ENCODE assay signal across 9 cellular contexts in genomic region chr10:97685395-97685958, GRCh38. TPM values are rescaled to one million over a fixed set of nuclear protein-coding genes. Genes with fewer than 3 reads are reported as not detected.
DNase-seq lines count a peak whose midpoint lies in the region; ATAC-seq, FAIRE-seq and TF ChIP-seq lines count a peak whose summit lies in the region.
"Had no signal": no experiment of that assay in that cellular context is flagged by ENCODE, and none has a peak within 500 bp of the region (broad histone marks: within the 10 kb centered on the region; RNA-seq: fewer than 3 reads in every experiment).

No MANE protein-coding gene starts in this region.

- no peaks in the 10 kb centered on the region for H3K9me3 ChIP-seq in right lobe of liver
- no peaks in the 10 kb centered on the region for H3K9me3 ChIP-seq in OCI-LY7 (ENCODE audit: low read length)

- H3K4me1 Mint-ChIP-seq in natural killer cell: peaks cover 9 to 18% of the 10 kb centered on the region in 2 donors
- H3K4me1 Mint-ChIP-seq in natural killer cell treated with Interleukin-12 subunit alpha and Interleukin-12 subunit beta and Interleukin-15 and Interleukin-18, amount 100 ng/mL, for 72 hours (ENCODE audit: low read depth in 2 of 2): peaks cover 9 to 10% of the 10 kb centered on the region in 2 donors

- no peak overlapping the region for H2AFZ ChIP-seq in OCI-LY7 (ENCODE audit: low read length)

- H3K27ac ChIP-seq in right lobe of liver (peak overlapping the region; percentile 85 to 98 (median 98)), OCI-LY7 (ENCODE audit: low read depth, low read length, poor library complexity, severe bottlenecking) (no peak overlapping the region)

- no peak overlapping the region for H3K4me2 ChIP-seq in OCI-LY7 (ENCODE audit: low read length)

- FAIRE-seq in bronchial epithelial cell (lab: Jason Lieb, UNC): no peak

- no peaks in the 10 kb centered on the region for H3K27me3 Mint-ChIP-seq in natural killer cell (ENCODE audit: low read depth in 2 of 2)
- no peaks in the 10 kb centered on the region for H3K27me3 Mint-ChIP-seq in natural killer cell treated with Interleukin-12 subunit alpha and Interleukin-12 subunit beta and Interleukin-15 and Interleukin-18, amount 100 ng/mL, for 72 hours

- ATAC-seq in natural killer cell (no peak), right lobe of liver (no peak)
- ATAC-seq in natural killer cell treated with Interleukin-12 subunit alpha and Interleukin-12 subunit beta and Interleukin-15 and Interleukin-18, amount 100 ng/mL, for 72 hours: no peak

- CTCF ChIA-PET in OCI-LY7 (lab: Charles Lee; ENCODE audit: unreplicated experiment): interaction anchor here (0.7 to 2.2 kb wide), 5 partner anchors 8 to 51 kb away, joined by 3 to 12 read pairs (median 5); partner anchors contain the start of gene ZFYVE27

- H3K27me3 ChIP-seq in bronchial epithelial cell (ENCODE audit: control insufficient read depth, insufficient read depth, low read length) (no peaks in the 10 kb centered on the region), right lobe of liver (no peaks in the 10 kb centered on the region)

- peaks cover 0 to 50% (median 24%) of the 10 kb centered on the region in 4 donors for H3K4me1 ChIP-seq in right lobe of liver
- peaks cover 17% of the 10 kb centered on the region for H3K4me1 ChIP-seq in OCI-LY7 (ENCODE audit: insufficient read depth, low read length, poor library complexity, severe bottlenecking)

- peak overlapping the region; percentile 85 for H3K4me3 Mint-ChIP-seq in natural killer cell
- H3K4me3 Mint-ChIP-seq in natural killer cell treated with Interleukin-12 subunit alpha and Interleukin-12 subunit beta and Interleukin-15 and Interleukin-18, amount 100 ng/mL, for 72 hours: no peak overlapping the region

- WGBS in right lobe of liver (ENCODE audit: insufficient coverage, low coverage, low lambda C conversion rate, missing lambda C conversion rate): no CpG with 5 or more reads among the region's 2 CpGs

- intact Hi-C loops in natural killer cell (cut with micrococcal nuclease) (no loop called here), right lobe of liver (cut with DNase I) (no loop called here), OCI-LY7 (cut with micrococcal nuclease; ENCODE audit: unreplicated experiment) (loop anchor here (10.0 kb wide), 1 partner anchor 179 kb away; no protein-coding TSS in a partner anchor)

- POLR2A ChIA-PET in OCI-LY7 (lab: Charles Lee): interaction anchor here (0.6 kb wide), 1 partner anchor 280 kb away, joined by 3 read pairs; no protein-coding TSS in a partner anchor

- no peak overlapping the region for H3K27ac Mint-ChIP-seq in natural killer cell
- no peak overlapping the region for H3K27ac Mint-ChIP-seq in natural killer cell treated with Interleukin-12 subunit alpha and Interleukin-12 subunit beta and Interleukin-15 and Interleukin-18, amount 100 ng/mL, for 72 hours

- H3K9me3 Mint-ChIP-seq in natural killer cell: no peaks in the 10 kb centered on the region
- H3K9me3 Mint-ChIP-seq in natural killer cell treated with Interleukin-12 subunit alpha and Interleukin-12 subunit beta and Interleukin-15 and Interleukin-18, amount 100 ng/mL, for 72 hours: no peaks in the 10 kb centered on the region

- H3K9me2 ChIP-seq in OCI-LY7 (ENCODE audit: insufficient read depth, low read length): no peaks in the 10 kb centered on the region

- no peaks in the 10 kb centered on the region for H4K20me1 ChIP-seq in OCI-LY7 (ENCODE audit: insufficient read depth, low read length)

- TF ChIP-seq POLR2A in right lobe of liver (IDR thresholded peaks at IDR 0.05): peak; percentile 67

- no peak for DNase-seq in natural killer cell
- no peak for DNase-seq in natural killer cell treated with Interleukin-12 subunit alpha and Interleukin-12 subunit beta and Interleukin-15 and Interleukin-18, amount 100 ng/mL, for 72 hours (ENCODE audit: low spot score)
- DNase-seq in bronchial epithelial cell (ENCODE audit: low read depth): peak; percentile 57
- DNase-seq in right lobe of liver: peak; percentile 40 to 69 (median 66)
- no peak for DNase-seq in OCI-LY7 (ENCODE audit: low spot score)
- DNase-seq in NCI-H1436 (lab: John Stamatoyannopoulos, UW): no peak
- DNase-seq in SKM-1 treated with dmso at 0.1 percent for 144 hours (lab: John Stamatoyannopoulos, UW; ENCODE audit: unreplicated experiment): no peak
- no peak for DNase-seq in stimulated activated CD4-positive, alpha-beta T cell treated with anti-CD3 and anti-CD28 coated beads, Interleukin-2, amount 100 ng/mL, for 48 hours
- DNase-seq: activated naive CD4-positive, alpha-beta T cell treated with anti-CD3 and anti-CD28 coated beads, Interleukin-2, amount 50 U/mL, for 16 hours had no signal

- H3K4me3 ChIP-seq in bronchial epithelial cell (ENCODE audit: low read depth, low read length) (peak overlapping the region; percentile 88), right lobe of liver (peak overlapping the region; percentile 72 to 80 (median 78)), OCI-LY7 (ENCODE audit: low read depth, low read length, poor library complexity, severe bottlenecking) (no peak overlapping the region)

- no peaks in the 10 kb centered on the region for H3K79me2 ChIP-seq in OCI-LY7 (ENCODE audit: insufficient read depth, low read depth, low read length)

- H3K36me3 ChIP-seq in bronchial epithelial cell (ENCODE audit: control insufficient read depth, insufficient read depth, low read length): no peaks in the 10 kb centered on the region
- no peaks in the 10 kb centered on the region for H3K36me3 ChIP-seq in right lobe of liver
- H3K36me3 ChIP-seq in OCI-LY7 (ENCODE audit: insufficient read depth, low read length): no peaks in the 10 kb centered on the region

- TF ChIP-seq CTCF in natural killer cell (IDR thresholded peaks at IDR 0.05): no peak
- peak; percentile 52 for TF ChIP-seq CTCF in bronchial epithelial cell (IDR thresholded peaks at IDR 0.05; ENCODE audit: insufficient read depth, low read length, severe bottlenecking)
- TF ChIP-seq CTCF in right lobe of liver (IDR thresholded peaks at IDR 0.05): peak in 3 of 4 donors; percentile 3 to 34 (median 7)
- TF ChIP-seq CTCF in OCI-LY7 (conservative IDR thresholded peaks at IDR 0.05; ENCODE audit: low read length): no peak

- no peaks in the 10 kb centered on the region for H3K36me3 Mint-ChIP-seq in natural killer cell
- H3K36me3 Mint-ChIP-seq in natural killer cell treated with Interleukin-12 subunit alpha and Interleukin-12 subunit beta and Interleukin-15 and Interleukin-18, amount 100 ng/mL, for 72 hours: no peaks in the 10 kb centered on the region

- no TSS peak for BruUV-seq in OCI-LY7 (replicated peaks; lab: Mats Ljungman, UMichigan)

RNA-seq across cellular contexts. Expression of gene AVPI1, which starts 1.6 kb away (rescaled TPM):
- total RNA-seq in natural killer cell: 1 to 10 TPM; 6.1 to 8.4 (median 6.8) TPM
- total RNA-seq in natural killer cell treated with Interleukin-12 subunit alpha and Interleukin-12 subunit beta and Interleukin-15 and Interleukin-18, amount 100 ng/mL, for 72 hours: under 1 TPM; 0.45 to 0.89 TPM
- 89.2 and 99.3 TPM in 2 replicates for total RNA-seq in bronchial epithelial cell
- total RNA-seq in right lobe of liver: 10 to 100 TPM; 10.3 to 27.0 (median 20.2) TPM
- total RNA-seq in OCI-LY7 (2014; rRNA removed; shearing (Covaris generic)): 2.8 and 4.6 TPM in 2 replicates
- total RNA-seq in OCI-LY7 (2022): 2.1 and 3.2 TPM in 2 replicates

RNA-seq across cellular contexts. Expression of gene MARVELD1, which starts 28.1 kb away (rescaled TPM):
- total RNA-seq in natural killer cell (under 1 TPM; 0.40 to 0.84 (median 0.40) TPM), bronchial epithelial cell (3.6 and 4.7 TPM in 2 replicates), right lobe of liver (1 to 10 TPM; 1.5 to 3.1 (median 2.3) TPM), OCI-LY7 (2022) (0.13 TPM in 1 of 2 replicates, not detected in the other)
- total RNA-seq in natural killer cell treated with Interleukin-12 subunit alpha and Interleukin-12 subunit beta and Interleukin-15 and Interleukin-18, amount 100 ng/mL, for 72 hours: under 1 TPM in 1 of 2 donors, not detected in 1; 0.75 TPM
- not detected in 2 replicates for total RNA-seq in OCI-LY7 (2014; rRNA removed; shearing (Covaris generic))

RNA-seq across cellular contexts. Expression of gene PI4K2A, which starts 45.0 kb away (rescaled TPM):
- total RNA-seq in natural killer cell (10 to 100 TPM; 41.3 to 66.1 (median 60.0) TPM), bronchial epithelial cell (25.5 and 33.7 TPM in 2 replicates), right lobe of liver (10 to 100 TPM in 3 of 6 experiments, 1 to 10 TPM in 3; 6.2 to 18.1 (median 11.4) TPM), OCI-LY7 (2022) (11.9 and 12.7 TPM in 2 replicates)
- 10 to 100 TPM; 16.2 to 22.8 TPM for total RNA-seq in natural killer cell treated with Interleukin-12 subunit alpha and Interleukin-12 subunit beta and Interleukin-15 and Interleukin-18, amount 100 ng/mL, for 72 hours
- 8.0 and 9.2 TPM in 2 replicates for total RNA-seq in OCI-LY7 (2014; rRNA removed; shearing (Covaris generic))

RNA-seq across cellular contexts. Expression of gene ZFYVE27, which starts 51.5 kb away (rescaled TPM):
- total RNA-seq in natural killer cell (10 to 100 TPM; 63.0 to 82.8 (median 76.4) TPM), bronchial epithelial cell (15.3 and 19.1 TPM in 2 replicates), right lobe of liver (10 to 100 TPM in 5 of 6 experiments, 1 to 10 TPM in 1; 9.2 to 19.3 (median 12.6) TPM), OCI-LY7 (2022) (31.8 and 33.0 TPM in 2 replicates)
- 10 to 100 TPM; 34.9 to 59.6 TPM for total RNA-seq in natural killer cell treated with Interleukin-12 subunit alpha and Interleukin-12 subunit beta and Interleukin-15 and Interleukin-18, amount 100 ng/mL, for 72 hours
- total RNA-seq in OCI-LY7 (2014; rRNA removed; shearing (Covaris generic)): 24.0 and 25.5 TPM in 2 replicates

RNA-seq across cellular contexts. Expression of gene MORN4, which starts 52.2 kb away (rescaled TPM):
- total RNA-seq in natural killer cell (1 to 10 TPM in 2 of 3 donors, under 1 TPM in 1; 0.14 to 2.0 (median 1.6) TPM), bronchial epithelial cell (7.1 and 9.0 TPM in 2 replicates), right lobe of liver (1 to 10 TPM in 4 of 6 experiments, under 1 TPM in 2; 0.69 to 3.9 (median 1.6) TPM), OCI-LY7 (2022) (5.4 TPM in 2 replicates)
- total RNA-seq in natural killer cell treated with Interleukin-12 subunit alpha and Interleukin-12 subunit beta and Interleukin-15 and Interleukin-18, amount 100 ng/mL, for 72 hours: 1 to 10 TPM; 1.6 to 2.7 TPM
- total RNA-seq in OCI-LY7 (2014; rRNA removed; shearing (Covaris generic)): 2.4 and 2.9 TPM in 2 replicates

Comparison
In these comparisons a context has a peak if more than half of its experiments do, and no peak if none do; other contexts are left out.
1. DNase-seq: peak in bronchial epithelial cell (single experiment) and right lobe of liver (3 of 3); none in natural killer cell (single experiment), natural killer cell treated with Interleukin-12 subunit alpha and Interleukin-12 subunit beta and Interleukin-15 and Interleukin-18, amount 100 ng/mL, for 72 hours (single experiment), OCI-LY7 (single experiment), NCI-H1436 (single experiment), SKM-1 treated with dmso at 0.1 percent for 144 hours (single experiment) and stimulated activated CD4-positive, alpha-beta T cell treated with anti-CD3 and anti-CD28 coated beads, Interleukin-2, amount 100 ng/mL, for 48 hours (0 of 2).
2. CTCF ChIP-seq: peak in bronchial epithelial cell (single experiment) and right lobe of liver (3 of 4); none in natural killer cell (single experiment) and OCI-LY7 (single experiment).